Comparison of ENCODE assay signal across 1 cellular context in genomic region chr16:89507834-89508590, GRCh38.
TF ChIP-seq lines count a peak whose summit lies in the region.

TSS of gene SPG7 (plus strand) at chr16:89508403. CDS start at chr16:89508418, 15 bp downstream.

TF ChIP-seq in HepG2, 621 proteins besides CTCF, POLR2A, EP300 and RAD21 (continued from another document and continues in another):
- TF ChIP-seq, protein P1, sequence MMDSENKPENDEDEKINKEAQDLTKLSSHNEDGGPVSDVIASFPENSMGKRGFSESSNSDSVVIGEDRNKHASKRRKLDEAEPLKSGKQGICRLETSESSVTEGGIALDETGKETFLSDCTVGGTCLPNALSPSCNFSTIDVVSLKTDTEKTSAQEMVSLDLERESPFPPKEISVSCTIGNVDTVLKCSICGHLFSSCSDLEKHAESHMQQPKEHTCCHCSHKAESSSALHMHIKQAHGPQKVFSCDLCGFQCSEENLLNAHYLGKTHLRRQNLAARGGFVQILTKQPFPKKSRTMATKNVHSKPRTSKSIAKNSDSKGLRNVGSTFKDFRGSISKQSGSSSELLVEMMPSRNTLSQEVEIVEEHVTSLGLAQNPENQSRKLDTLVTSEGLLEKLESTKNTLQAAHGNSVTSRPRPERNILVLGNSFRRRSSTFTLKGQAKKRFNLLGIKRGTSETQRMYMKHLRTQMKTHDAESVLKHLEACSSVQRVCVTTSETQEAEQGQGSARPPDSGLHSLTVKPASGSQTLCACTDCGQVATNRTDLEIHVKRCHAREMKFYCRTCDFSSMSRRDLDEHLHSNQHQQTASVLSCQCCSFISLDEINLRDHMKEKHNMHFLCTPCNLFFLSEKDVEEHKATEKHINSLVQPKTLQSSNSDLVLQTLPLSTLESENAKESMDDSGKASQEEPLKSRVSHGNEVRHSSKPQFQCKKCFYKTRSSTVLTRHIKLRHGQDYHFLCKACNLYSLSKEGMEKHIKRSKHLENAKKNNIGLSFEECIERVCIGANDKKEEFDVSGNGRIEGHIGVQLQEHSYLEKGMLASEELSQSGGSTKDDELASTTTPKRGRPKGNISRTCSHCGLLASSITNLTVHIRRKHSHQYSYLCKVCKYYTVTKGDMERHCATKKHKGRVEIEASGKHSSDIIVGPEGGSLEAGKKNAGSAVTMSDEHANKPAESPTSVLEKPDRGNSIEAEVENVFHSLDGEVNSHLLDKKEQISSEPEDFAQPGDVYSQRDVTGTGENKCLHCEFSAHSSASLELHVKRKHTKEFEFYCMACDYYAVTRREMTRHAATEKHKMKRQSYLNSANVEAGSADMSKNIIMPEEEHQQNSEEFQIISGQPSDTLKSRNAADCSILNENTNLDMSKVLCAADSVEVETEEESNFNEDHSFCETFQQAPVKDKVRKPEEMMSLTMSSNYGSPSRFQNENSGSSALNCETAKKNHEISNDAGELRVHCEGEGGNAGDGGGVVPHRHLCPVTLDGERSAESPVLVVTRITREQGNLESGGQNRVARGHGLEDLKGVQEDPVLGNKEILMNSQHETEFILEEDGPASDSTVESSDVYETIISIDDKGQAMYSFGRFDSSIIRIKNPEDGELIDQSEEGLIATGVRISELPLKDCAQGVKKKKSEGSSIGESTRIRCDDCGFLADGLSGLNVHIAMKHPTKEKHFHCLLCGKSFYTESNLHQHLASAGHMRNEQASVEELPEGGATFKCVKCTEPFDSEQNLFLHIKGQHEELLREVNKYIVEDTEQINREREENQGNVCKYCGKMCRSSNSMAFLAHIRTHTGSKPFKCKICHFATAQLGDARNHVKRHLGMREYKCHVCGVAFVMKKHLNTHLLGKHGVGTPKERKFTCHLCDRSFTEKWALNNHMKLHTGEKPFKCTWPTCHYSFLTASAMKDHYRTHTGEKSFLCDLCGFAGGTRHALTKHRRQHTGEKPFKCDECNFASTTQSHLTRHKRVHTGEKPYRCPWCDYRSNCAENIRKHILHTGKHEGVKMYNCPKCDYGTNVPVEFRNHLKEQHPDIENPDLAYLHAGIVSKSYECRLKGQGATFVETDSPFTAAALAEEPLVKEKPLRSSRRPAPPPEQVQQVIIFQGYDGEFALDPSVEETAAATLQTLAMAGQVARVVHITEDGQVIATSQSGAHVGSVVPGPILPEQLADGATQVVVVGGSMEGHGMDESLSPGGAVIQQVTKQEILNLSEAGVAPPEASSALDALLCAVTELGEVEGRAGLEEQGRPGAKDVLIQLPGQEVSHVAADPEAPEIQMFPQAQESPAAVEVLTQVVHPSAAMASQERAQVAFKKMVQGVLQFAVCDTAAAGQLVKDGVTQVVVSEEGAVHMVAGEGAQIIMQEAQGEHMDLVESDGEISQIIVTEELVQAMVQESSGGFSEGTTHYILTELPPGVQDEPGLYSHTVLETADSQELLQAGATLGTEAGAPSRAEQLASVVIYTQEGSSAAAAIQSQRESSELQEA (CRISPR knock-in tag; IDR thresholded peaks at IDR 0.05; ENCODE audit: not compliant biosample characterization) = peak; percentile 84
- TF ChIP-seq RBM22 (optimal IDR thresholded peaks at IDR 0.05; ENCODE audit: low read length) (peak; percentile 57), ZNF629 (CRISPR knock-in tag; conservative IDR thresholded peaks at IDR 0.05) (0 out of 2 replicates have a peak, but pooled peaks have one; percentile 39), KLF16 (CRISPR knock-in tag; IDR thresholded peaks at IDR 0.05) (peak in 1 of 2 experiments; percentile 79; a peak in 2 of 4 replicates), ZHX1 (CRISPR knock-in tag; IDR thresholded peaks at IDR 0.05; ENCODE audit: low read depth) (peak; percentile 38; the same call in 1 of the 2 replicates), NFE2L1 (CRISPR knock-in tag; IDR thresholded peaks at IDR 0.05; ENCODE audit: borderline replicate concordance) (peak; percentile 79; the same call in 1 of the 2 replicates), ZNF281 (CRISPR knock-in tag; IDR thresholded peaks at IDR 0.05; ENCODE audit: borderline replicate concordance) (no peak; the same call in 1 of the 2 replicates), ZNF430 (CRISPR knock-in tag; IDR thresholded peaks at IDR 0.05) (peak; percentile 90), ZZZ3 (CRISPR knock-in tag; IDR thresholded peaks at IDR 0.05; ENCODE audit: borderline replicate concordance) (peak; percentile 11), GATAD1 (CRISPR knock-in tag; IDR thresholded peaks at IDR 0.05) (peak; percentile 86), ARID4A (CRISPR knock-in tag; IDR thresholded peaks at IDR 0.05; ENCODE audit: borderline replicate concordance) (peak; percentile 92), ZNF704 (CRISPR knock-in tag; IDR thresholded peaks at IDR 0.05; ENCODE audit: borderline replicate concordance) (peak; percentile 61; the same call in 1 of the 2 replicates), HNRNPH1 (optimal IDR thresholded peaks at IDR 0.05; ENCODE audit: low read depth, low read length) (no peak), TEAD2 (CRISPR knock-in tag; IDR thresholded peaks at IDR 0.05) (no peak; the same call in 1 of the 2 replicates), SRSF1 (optimal IDR thresholded peaks at IDR 0.05; ENCODE audit: low read depth, low read length) (peak; percentile 68), ZNF143 (CRISPR knock-in tag; IDR thresholded peaks at IDR 0.05) (0 out of 2 replicates have a peak, but pooled peaks have one; percentile 29), ZNF777 (CRISPR knock-in tag; IDR thresholded peaks at IDR 0.05) (peak; percentile 73), NKX3-1 (CRISPR knock-in tag; IDR thresholded peaks at IDR 0.05) (peak; percentile 61; the same call in 1 of the 2 replicates), RFXANK (CRISPR knock-in tag; IDR thresholded peaks at IDR 0.05) (no peak), ZNF776 (CRISPR knock-in tag; IDR thresholded peaks at IDR 0.05) (peak; percentile 90; the same call in 1 of the 2 replicates)
- TF ChIP-seq, protein P2, sequence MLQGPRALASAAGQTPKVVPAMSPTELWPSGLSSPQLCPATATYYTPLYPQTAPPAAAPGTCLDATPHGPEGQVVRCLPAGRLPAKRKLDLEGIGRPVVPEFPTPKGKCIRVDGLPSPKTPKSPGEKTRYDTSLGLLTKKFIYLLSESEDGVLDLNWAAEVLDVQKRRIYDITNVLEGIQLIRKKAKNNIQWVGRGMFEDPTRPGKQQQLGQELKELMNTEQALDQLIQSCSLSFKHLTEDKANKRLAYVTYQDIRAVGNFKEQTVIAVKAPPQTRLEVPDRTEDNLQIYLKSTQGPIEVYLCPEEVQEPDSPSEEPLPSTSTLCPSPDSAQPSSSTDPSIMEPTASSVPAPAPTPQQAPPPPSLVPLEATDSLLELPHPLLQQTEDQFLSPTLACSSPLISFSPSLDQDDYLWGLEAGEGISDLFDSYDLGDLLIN (CRISPR knock-in tag; IDR thresholded peaks at IDR 0.05; ENCODE audit: borderline replicate concordance) = peak; percentile 45; the same call in 1 of the 2 replicates
- TF ChIP-seq, protein P3, sequence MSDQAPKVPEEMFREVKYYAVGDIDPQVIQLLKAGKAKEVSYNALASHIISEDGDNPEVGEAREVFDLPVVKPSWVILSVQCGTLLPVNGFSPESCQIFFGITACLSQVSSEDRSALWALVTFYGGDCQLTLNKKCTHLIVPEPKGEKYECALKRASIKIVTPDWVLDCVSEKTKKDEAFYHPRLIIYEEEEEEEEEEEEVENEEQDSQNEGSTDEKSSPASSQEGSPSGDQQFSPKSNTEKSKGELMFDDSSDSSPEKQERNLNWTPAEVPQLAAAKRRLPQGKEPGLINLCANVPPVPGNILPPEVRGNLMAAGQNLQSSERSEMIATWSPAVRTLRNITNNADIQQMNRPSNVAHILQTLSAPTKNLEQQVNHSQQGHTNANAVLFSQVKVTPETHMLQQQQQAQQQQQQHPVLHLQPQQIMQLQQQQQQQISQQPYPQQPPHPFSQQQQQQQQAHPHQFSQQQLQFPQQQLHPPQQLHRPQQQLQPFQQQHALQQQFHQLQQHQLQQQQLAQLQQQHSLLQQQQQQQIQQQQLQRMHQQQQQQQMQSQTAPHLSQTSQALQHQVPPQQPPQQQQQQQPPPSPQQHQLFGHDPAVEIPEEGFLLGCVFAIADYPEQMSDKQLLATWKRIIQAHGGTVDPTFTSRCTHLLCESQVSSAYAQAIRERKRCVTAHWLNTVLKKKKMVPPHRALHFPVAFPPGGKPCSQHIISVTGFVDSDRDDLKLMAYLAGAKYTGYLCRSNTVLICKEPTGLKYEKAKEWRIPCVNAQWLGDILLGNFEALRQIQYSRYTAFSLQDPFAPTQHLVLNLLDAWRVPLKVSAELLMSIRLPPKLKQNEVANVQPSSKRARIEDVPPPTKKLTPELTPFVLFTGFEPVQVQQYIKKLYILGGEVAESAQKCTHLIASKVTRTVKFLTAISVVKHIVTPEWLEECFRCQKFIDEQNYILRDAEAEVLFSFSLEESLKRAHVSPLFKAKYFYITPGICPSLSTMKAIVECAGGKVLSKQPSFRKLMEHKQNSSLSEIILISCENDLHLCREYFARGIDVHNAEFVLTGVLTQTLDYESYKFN (CRISPR knock-in tag; conservative IDR thresholded peaks at IDR 0.05) = 0 out of 2 replicates have a peak, but pooled peaks have one; percentile 1
